In the genomic region with DNA sequence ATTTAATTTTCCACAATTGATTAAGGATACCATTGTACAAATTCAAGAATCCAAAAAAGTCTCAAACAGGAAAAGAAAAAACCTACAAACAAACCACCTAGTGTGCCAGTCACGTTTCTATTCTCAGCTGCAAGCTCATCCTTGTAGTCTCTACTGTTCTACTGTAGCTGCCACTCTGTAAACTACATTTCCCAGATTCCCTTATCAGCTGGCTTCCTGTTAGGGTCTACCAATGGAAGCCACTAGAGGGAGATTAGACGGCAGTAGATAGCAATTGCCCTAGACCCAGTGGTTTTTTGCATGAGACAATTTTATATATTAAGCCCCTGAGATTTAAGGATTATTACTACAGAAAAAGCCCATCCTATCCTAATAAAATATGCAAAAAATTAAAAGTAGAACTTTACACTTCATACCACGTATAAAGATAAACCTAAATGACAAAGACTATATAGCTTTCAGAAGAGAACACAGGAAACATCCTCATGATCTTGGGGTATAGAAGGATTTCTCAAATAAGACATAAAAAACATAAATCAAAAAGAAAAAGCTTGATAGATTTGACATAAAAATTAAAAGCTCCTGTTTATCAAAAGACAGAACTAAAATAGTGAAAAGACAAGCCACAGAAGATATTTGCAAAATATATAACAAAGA, we compare ENCODE assay signal across 3 cellular contexts.
TF ChIP-seq lines count a peak whose summit lies in the region.

No MANE protein-coding gene starts in this region.

TF ChIP-seq in A549, 52 proteins besides CTCF, POLR2A, EP300 and RAD21:
- TF ChIP-seq ZFP36 (IDR thresholded peaks at IDR 0.05; ENCODE audit: borderline replicate concordance, partially characterized antibody) (no peak), SMC3 (IDR thresholded peaks at IDR 0.05) (peak; percentile 34; the same call in 1 of the 3 replicates), HOXB13 (CRISPR knock-in tag; IDR thresholded peaks at IDR 0.05; ENCODE audit: low read depth) (no peak), JUN (IDR thresholded peaks at IDR 0.05) (no peak), BHLHE40 (IDR thresholded peaks at IDR 0.05; ENCODE audit: low read depth, low read length) (peak; percentile 53), TP53 (CRISPR knock-in tag; IDR thresholded peaks at IDR 0.05) (no peak), FOSL2 (IDR thresholded peaks at IDR 0.05) (no peak), FOSL2 (CRISPR knock-in tag; IDR thresholded peaks at IDR 0.05) (no peak), RNF2 (IDR thresholded peaks at IDR 0.05; ENCODE audit: borderline replicate concordance, low read depth) (no peak), NPAS2 (CRISPR knock-in tag; IDR thresholded peaks at IDR 0.05; ENCODE audit: borderline replicate concordance) (no peak), RCOR1 (IDR thresholded peaks at IDR 0.05; ENCODE audit: low read depth, low read length) (no peak), MAZ (IDR thresholded peaks at IDR 0.05; ENCODE audit: borderline replicate concordance, low read depth, low read length) (no peak), SREBF2 (IDR thresholded peaks at IDR 0.05) (no peak)
- TF ChIP-seq, protein P1, sequence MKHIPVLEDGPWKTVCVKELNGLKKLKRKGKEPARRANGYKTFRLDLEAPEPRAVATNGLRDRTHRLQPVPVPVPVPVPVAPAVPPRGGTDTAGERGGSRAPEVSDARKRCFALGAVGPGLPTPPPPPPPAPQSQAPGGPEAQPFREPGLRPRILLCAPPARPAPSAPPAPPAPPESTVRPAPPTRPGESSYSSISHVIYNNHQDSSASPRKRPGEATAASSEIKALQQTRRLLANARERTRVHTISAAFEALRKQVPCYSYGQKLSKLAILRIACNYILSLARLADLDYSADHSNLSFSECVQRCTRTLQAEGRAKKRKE (CRISPR knock-in tag; IDR thresholded peaks at IDR 0.05; ENCODE audit: low read depth) = no peak
- TF ChIP-seq, protein P2, sequence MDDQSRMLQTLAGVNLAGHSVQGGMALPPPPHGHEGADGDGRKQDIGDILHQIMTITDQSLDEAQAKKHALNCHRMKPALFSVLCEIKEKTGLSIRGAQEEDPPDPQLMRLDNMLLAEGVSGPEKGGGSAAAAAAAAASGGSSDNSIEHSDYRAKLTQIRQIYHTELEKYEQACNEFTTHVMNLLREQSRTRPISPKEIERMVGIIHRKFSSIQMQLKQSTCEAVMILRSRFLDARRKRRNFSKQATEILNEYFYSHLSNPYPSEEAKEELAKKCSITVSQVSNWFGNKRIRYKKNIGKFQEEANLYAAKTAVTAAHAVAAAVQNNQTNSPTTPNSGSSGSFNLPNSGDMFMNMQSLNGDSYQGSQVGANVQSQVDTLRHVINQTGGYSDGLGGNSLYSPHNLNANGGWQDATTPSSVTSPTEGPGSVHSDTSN (IDR thresholded peaks at IDR 0.05) = no peak

TF ChIP-seq in HEK293, 187 proteins besides CTCF, POLR2A, EP300 and RAD21 (continued from another document):
- TF ChIP-seq ZNF660 (tag by site-specific recombination; IDR thresholded peaks at IDR 0.05) = 0 out of 2 replicates have a peak, but pooled peaks have one; percentile 70
- TF ChIP-seq ZBTB17 (tag by site-specific recombination; IDR thresholded peaks at IDR 0.05) = peak; percentile 59; the same call in 1 of the 2 replicates
- peak; percentile 7; the same call in 1 of the 2 replicates for TF ChIP-seq ZNF654 (tag by site-specific recombination; IDR thresholded peaks at IDR 0.05; ENCODE audit: low read depth)
- 0 out of 2 replicates have a peak, but pooled peaks have one; percentile 19 for TF ChIP-seq ZXDB (tag by site-specific recombination; IDR thresholded peaks at IDR 0.05)
- no peak for TF ChIP-seq ZNF211 (tag by site-specific recombination; IDR thresholded peaks at IDR 0.05; ENCODE audit: low read depth)
- TF ChIP-seq, protein P3, sequence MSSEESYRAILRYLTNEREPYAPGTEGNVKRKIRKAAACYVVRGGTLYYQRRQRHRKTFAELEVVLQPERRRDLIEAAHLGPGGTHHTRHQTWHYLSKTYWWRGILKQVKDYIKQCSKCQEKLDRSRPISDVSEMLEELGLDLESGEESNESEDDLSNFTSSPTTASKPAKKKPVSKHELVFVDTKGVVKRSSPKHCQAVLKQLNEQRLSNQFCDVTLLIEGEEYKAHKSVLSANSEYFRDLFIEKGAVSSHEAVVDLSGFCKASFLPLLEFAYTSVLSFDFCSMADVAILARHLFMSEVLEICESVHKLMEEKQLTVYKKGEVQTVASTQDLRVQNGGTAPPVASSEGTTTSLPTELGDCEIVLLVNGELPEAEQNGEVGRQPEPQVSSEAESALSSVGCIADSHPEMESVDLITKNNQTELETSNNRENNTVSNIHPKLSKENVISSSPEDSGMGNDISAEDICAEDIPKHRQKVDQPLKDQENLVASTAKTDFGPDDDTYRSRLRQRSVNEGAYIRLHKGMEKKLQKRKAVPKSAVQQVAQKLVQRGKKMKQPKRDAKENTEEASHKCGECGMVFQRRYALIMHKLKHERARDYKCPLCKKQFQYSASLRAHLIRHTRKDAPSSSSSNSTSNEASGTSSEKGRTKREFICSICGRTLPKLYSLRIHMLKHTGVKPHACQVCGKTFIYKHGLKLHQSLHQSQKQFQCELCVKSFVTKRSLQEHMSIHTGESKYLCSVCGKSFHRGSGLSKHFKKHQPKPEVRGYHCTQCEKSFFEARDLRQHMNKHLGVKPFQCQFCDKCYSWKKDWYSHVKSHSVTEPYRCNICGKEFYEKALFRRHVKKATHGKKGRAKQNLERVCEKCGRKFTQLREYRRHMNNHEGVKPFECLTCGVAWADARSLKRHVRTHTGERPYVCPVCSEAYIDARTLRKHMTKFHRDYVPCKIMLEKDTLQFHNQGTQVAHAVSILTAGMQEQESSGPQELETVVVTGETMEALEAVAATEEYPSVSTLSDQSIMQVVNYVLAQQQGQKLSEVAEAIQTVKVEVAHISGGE (tag by site-specific recombination; conservative IDR thresholded peaks at IDR 0.05; ENCODE audit: low read depth) = peak; percentile 36; the same call in 1 of the 2 replicates
- TF ChIP-seq, protein P4, sequence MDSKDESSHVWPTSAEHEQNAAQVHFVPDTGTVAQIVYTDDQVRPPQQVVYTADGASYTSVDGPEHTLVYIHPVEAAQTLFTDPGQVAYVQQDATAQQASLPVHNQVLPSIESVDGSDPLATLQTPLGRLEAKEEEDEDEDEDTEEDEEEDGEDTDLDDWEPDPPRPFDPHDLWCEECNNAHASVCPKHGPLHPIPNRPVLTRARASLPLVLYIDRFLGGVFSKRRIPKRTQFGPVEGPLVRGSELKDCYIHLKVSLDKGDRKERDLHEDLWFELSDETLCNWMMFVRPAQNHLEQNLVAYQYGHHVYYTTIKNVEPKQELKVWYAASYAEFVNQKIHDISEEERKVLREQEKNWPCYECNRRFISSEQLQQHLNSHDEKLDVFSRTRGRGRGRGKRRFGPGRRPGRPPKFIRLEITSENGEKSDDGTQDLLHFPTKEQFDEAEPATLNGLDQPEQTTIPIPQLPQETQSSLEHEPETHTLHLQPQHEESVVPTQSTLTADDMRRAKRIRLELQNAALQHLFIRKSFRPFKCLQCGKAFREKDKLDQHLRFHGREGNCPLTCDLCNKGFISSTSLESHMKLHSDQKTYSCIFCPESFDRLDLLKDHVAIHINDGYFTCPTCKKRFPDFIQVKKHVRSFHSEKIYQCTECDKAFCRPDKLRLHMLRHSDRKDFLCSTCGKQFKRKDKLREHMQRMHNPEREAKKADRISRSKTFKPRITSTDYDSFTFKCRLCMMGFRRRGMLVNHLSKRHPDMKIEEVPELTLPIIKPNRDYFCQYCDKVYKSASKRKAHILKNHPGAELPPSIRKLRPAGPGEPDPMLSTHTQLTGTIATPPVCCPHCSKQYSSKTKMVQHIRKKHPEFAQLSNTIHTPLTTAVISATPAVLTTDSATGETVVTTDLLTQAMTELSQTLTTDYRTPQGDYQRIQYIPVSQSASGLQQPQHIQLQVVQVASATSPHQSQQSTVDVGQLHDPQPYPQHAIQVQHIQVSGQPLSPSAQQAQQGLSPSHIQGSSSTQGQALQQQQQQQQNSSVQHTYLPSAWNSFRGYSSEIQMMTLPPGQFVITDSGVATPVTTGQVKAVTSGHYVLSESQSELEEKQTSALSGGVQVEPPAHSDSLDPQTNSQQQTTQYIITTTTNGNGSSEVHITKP (tag by site-specific recombination; IDR thresholded peaks at IDR 0.05) = peak; percentile 91
- TF ChIP-seq ZSCAN30 (tag by site-specific recombination; IDR thresholded peaks at IDR 0.05) = 0 out of 2 replicates have a peak, but pooled peaks have one; percentile 29

TF ChIP-seq in H1, 55 proteins besides CTCF, POLR2A, EP300 and RAD21 (continued from another document):
- TF ChIP-seq KDM1A (IDR thresholded peaks at IDR 0.05; ENCODE audit: borderline replicate concordance, low read length) (no peak), BACH1 (IDR thresholded peaks at IDR 0.05; ENCODE audit: low read length) (peak; percentile 89), RFX5 (IDR thresholded peaks at IDR 0.05; ENCODE audit: borderline replicate concordance, low read depth, low read length) (no peak), YY1 (IDR thresholded peaks at IDR 0.05; ENCODE audit: low read depth, low read length) (no peak), GABPA (IDR thresholded peaks at IDR 0.05; ENCODE audit: borderline replicate concordance, insufficient read depth, low read length) (peak; percentile 72; the same call in 1 of the 2 replicates), SIX5 (IDR thresholded peaks at IDR 0.05; ENCODE audit: low read depth, low read length) (peak; percentile 88), MAFK (IDR thresholded peaks at IDR 0.05; ENCODE audit: low read depth, low read length) (peak; percentile 30; the same call in 1 of the 2 replicates)
